In genomic region chr7:114095885-114096284, GRCh38 we compare ENCODE assay signal across 9 cellular contexts.
"Had no signal": no experiment of that assay in that cellular context is flagged by ENCODE, and none has a peak within 500 bp of the region (broad histone marks: within the 10 kb centered on the region; RNA-seq: fewer than 3 reads in every experiment).

No MANE protein-coding gene starts in this region.

- DNase-seq: H9, HCEC 1CT, IMR-90, KBM-7 had no signal

- H3K27ac ChIP-seq: HL-60, KMS-11 had no signal

- H2AFZ ChIP-seq: GM23338 had no signal

- H3K4me2 ChIP-seq: GM23338, KMS-11 had no signal

- H3K4me3 ChIP-seq: GM23338 had no signal

- ATAC-seq: GM23338 had no signal

- FAIRE-seq: H1, H54 had no signal

- H3K9ac ChIP-seq: KMS-11 had no signal
